9 cellular contexts compared by ENCODE assay signal in genomic region chr22:45502215-45503070, GRCh38. TPM values are rescaled to one million over a fixed set of nuclear protein-coding genes. Genes with fewer than 3 reads are reported as not detected.
A peak's percentile ranks its signal among the peaks of the same experiment; 100 is the strongest.
DNase-seq lines count a peak whose midpoint lies in the region; ATAC-seq and TF ChIP-seq lines count a peak whose summit lies in the region.
"Had no signal": no experiment of that assay in that cellular context is flagged by ENCODE, and none has a peak within 500 bp of the region (broad histone marks: within the 10 kb centered on the region; RNA-seq: fewer than 3 reads in every experiment).

FBLN1 (plus strand) TSS chr22:45502883; CDS start chr22:45502986, 103 bp downstream.

- H3K9ac ChIP-seq in H9 (ENCODE audit: extremely low read depth, insufficient read length, low read length), result peak within 1 kb of the TSS; percentile 43

- H4K91ac ChIP-seq in H9 (ENCODE audit: insufficient read length, low read depth, low read length), result no peak within 1 kb of the TSS

- H3K9me3 Mint-ChIP-seq in H9 (peaks cover 0 to 3% of the 10 kb centered on the region in 2 experiments; a peak in 1 of 5 replicates), T-cell (no peaks in the 10 kb centered on the region)

- peak; percentile 18 for TF ChIP-seq POLR2A in ovary (IDR thresholded peaks at IDR 0.05)

- H4K5ac ChIP-seq in H9 (ENCODE audit: insufficient read length, low read depth, low read length), result no peak within 1 kb of the TSS

- H3K14ac ChIP-seq in H9 (ENCODE audit: insufficient read depth, low read length), result peak within 1 kb of the TSS; percentile 65

- H3K27ac ChIP-seq in H9 (ENCODE audit: insufficient read length, low read depth, low read length) (no peak within 1 kb of the TSS), ovary (peak within 1 kb of the TSS; percentile 34 to 49)

- H3K36me3 ChIP-seq in ovary, result no peaks in the 10 kb centered on the region

- POLR2A ChIA-PET in T-cell (lab: Charles Lee), result no interaction called here

- H4K20me1 ChIP-seq in H9 (ENCODE audit: control insufficient read depth, insufficient read depth, insufficient read length), result no peaks in the 10 kb centered on the region

- H3K4ac ChIP-seq in H9 (ENCODE audit: low read depth, low read length), result no peak within 1 kb of the TSS; the same call in 1 of the 2 replicates

- no peaks in the 10 kb centered on the region for H3K79me1 ChIP-seq in H9 (ENCODE audit: insufficient read depth, low read depth, low read length, poor library complexity, severe bottlenecking)

- H3T11ph ChIP-seq in H9 (ENCODE audit: low read length), result no peak within 1 kb of the TSS

- TF ChIP-seq CTCF in H9 (conservative IDR thresholded peaks at IDR 0.05), result 0 out of 3 replicates have a peak, but pooled peaks have one; percentile 29
- peak in 1 of 3 donors; percentile 22 for TF ChIP-seq CTCF in ovary (IDR thresholded peaks at IDR 0.05)

- no peak within 1 kb of the TSS for H2BK20ac ChIP-seq in H9 (ENCODE audit: low read depth, low read length, poor library complexity, severe bottlenecking)

- H3K4me2 ChIP-seq in H9 (ENCODE audit: insufficient read depth, insufficient read length, low read length), result peak within 1 kb of the TSS; percentile 61

- peak within 1 kb of the TSS; percentile 58 to 96 (median 83); a peak in 6 of 7 replicates for H3K27ac Mint-ChIP-seq in H9
- H3K27ac Mint-ChIP-seq in T-cell, result peak within 1 kb of the TSS in 1 of 2 donors; percentile 15

- H4K8ac ChIP-seq in H9 (replicated peaks; ENCODE audit: insufficient read length, low read depth, low read length), result no peak within 1 kb of the TSS

- peak in 1 of 4 experiments; percentile 35 for ATAC-seq in T-cell (replicated peaks in 1 of 4)
- ATAC-seq in Right ventricle myocardium inferior, result peak; percentile 55
- no peak for ATAC-seq in HG03521 (IDR thresholded peaks at IDR 0.05; ENCODE audit: unreplicated experiment)
- no peak for ATAC-seq in HG02588 (IDR thresholded peaks at IDR 0.05; ENCODE audit: unreplicated experiment)
- no peak for ATAC-seq in GM18498 (IDR thresholded peaks at IDR 0.05; ENCODE audit: unreplicated experiment)

- H2BK120ac ChIP-seq in H9 (ENCODE audit: low read depth, low read length, poor library complexity, severe bottlenecking), result no peak within 1 kb of the TSS

- peaks cover 14% of the 10 kb centered on the region; the same call in 1 of the 2 replicates for H3K79me2 ChIP-seq in H9 (ENCODE audit: insufficient read depth, low read length)

- no peak within 1 kb of the TSS for H2AFZ ChIP-seq in H9 (ENCODE audit: low read length)

- H3K56ac ChIP-seq in H9 (ENCODE audit: insufficient read length, low read depth, low read length), result no peak within 1 kb of the TSS

- no peaks in the 10 kb centered on the region for H3K9me3 ChIP-seq in H9 (ENCODE audit: control insufficient read depth, low read depth, low read length)
- H3K9me3 ChIP-seq in ovary, result no peaks in the 10 kb centered on the region

- no peak within 1 kb of the TSS for H2BK5ac ChIP-seq in H9 (ENCODE audit: insufficient read length, low read length)

- peak; percentile 74 for DNase-seq in H9
- no peak for DNase-seq in T-cell
- DNase-seq in Right ventricle myocardium inferior (ENCODE audit: missing footprints), result peak; percentile 76
- peak; percentile 68 to 81 (median 71) for DNase-seq in ovary
- no peak for DNase-seq in foreskin melanocyte

- no peak within 1 kb of the TSS for H2BK15ac ChIP-seq in H9 (ENCODE audit: low read depth, low read length)

- H3K4me1 ChIP-seq in H9 (ENCODE audit: insufficient read depth, low read length) (peaks cover 6% of the 10 kb centered on the region; the same call in 1 of the 2 replicates), ovary (ENCODE audit: insufficient read depth) (peaks cover 8% of the 10 kb centered on the region)

- intact Hi-C loops in Right ventricle myocardium inferior (cut with DNase I), result no loop called here
- intact Hi-C loops in ovary (cut with DNase I), result loop anchor here in 2 of 4 donors (5.0 to 10.0 kb wide), 2 partner anchors 48 to 60 kb away; no protein-coding TSS in a partner anchor

- H3K4me1 Mint-ChIP-seq in H9 (peaks cover 39 to 49% of the 10 kb centered on the region in 2 experiments), T-cell (peaks cover 0 to 3% (median 2%) of the 10 kb centered on the region in 3 donors)

- H3K36me3 Mint-ChIP-seq in H9 (ENCODE audit: insufficient read depth in 1 of 3, low read depth in 3 of 3) (peaks cover 0 to 4% (median 3%) of the 10 kb centered on the region in 3 experiments; a peak in 3 of 7 replicates), T-cell (no peaks in the 10 kb centered on the region)

- CTCF ChIA-PET in T-cell (lab: Charles Lee), result no interaction called here

- WGBS in H9 (ENCODE audit: extremely low coverage, insufficient read length, low lambda C conversion rate), result no CpG with 5 or more reads among the region's 91 CpGs
- 4 to 7% (median 4%) methylated on average over 34 to 91 of the region's 91 CpGs for WGBS in ovary, 3 donors

- no peak within 1 kb of the TSS for H2BK12ac ChIP-seq in H9 (ENCODE audit: insufficient read length, low read depth, low read length)

- no peaks in the 10 kb centered on the region for H3K27me3 ChIP-seq in H9 (ENCODE audit: insufficient read depth, low read length)
- H3K27me3 ChIP-seq in ovary, result no peaks in the 10 kb centered on the region

- peak within 1 kb of the TSS; percentile 60 for H3K18ac ChIP-seq in H9 (ENCODE audit: insufficient read length, low read depth, low read length)

- H3K23me2 ChIP-seq in H9 (ENCODE audit: insufficient read length, low read depth, low read length, poor library complexity, severe bottlenecking), result peaks cover 17% of the 10 kb centered on the region

- H3K4me3 Mint-ChIP-seq in H9, result peak within 1 kb of the TSS; percentile 83 to 91
- peak within 1 kb of the TSS in 2 of 3 donors; percentile 9 to 41 for H3K4me3 Mint-ChIP-seq in T-cell

- H3K27me3 Mint-ChIP-seq in H9 (ENCODE audit: low read depth) (peaks cover 6% of the 10 kb centered on the region), T-cell (peaks cover 34 to 51% of the 10 kb centered on the region in 2 donors)

- TF ChIP-seq EP300 in ovary (IDR thresholded peaks at IDR 0.05), result no peak

- H3K4me3 ChIP-seq in ovary, result peak within 1 kb of the TSS; percentile 60

- H3K23ac ChIP-seq in H9 (ENCODE audit: insufficient read length, low read depth, low read length), result no peak within 1 kb of the TSS

- no peak within 1 kb of the TSS for H2AK5ac ChIP-seq in H9 (ENCODE audit: insufficient read length, low read length)

RNA-seq across cellular contexts. Expression of gene FBLN1, which starts in this region (rescaled TPM):
- total RNA-seq in H9 (2021) (137 and 140 TPM in 2 replicates), T-cell (1 to 10 TPM in 2 of 5 donors, under 1 TPM in 1, not detected in 2; 0.96 to 1.5 (median 1.0) TPM), Right ventricle myocardium inferior (113 TPM), ovary (100 to 1,000 TPM in 5 of 7 donors, 10 to 100 TPM in 2; 62.7 to 394 (median 189) TPM)
- 100 to 1,000 TPM in 1 of 2 donors, 10 to 100 TPM in 1; 81.7 to 196 TPM for polyA plus RNA-seq in ovary
- total RNA-seq: T-helper 1 cell treated with Interleukin-12 subunit alpha and Interleukin-12 subunit beta and Interleukin-4 antibody, amounts not matched to agents 30 ng/mL and 1 ng/mL, for 36 hours had no signal

Comparison
In these comparisons a context has a peak if more than half of its experiments do, and no peak if none do; other contexts are left out.
1. RNA of gene FBLN1 (total RNA-seq): 62.7 to 394 TPM in ovary, 137 to 140 TPM in H9 and 113 TPM in Right ventricle myocardium inferior (single experiment); 0.96 to 1.5 TPM in T-cell; every median in the first group is over 10 times any median in the second.
2. DNase-seq: peak in H9 (single experiment), Right ventricle myocardium inferior (single experiment) and ovary (5 of 5); none in T-cell (0 of 34) and foreskin melanocyte (single experiment).